ENCODE assay signal across 21 cellular contexts in the genomic region with DNA sequence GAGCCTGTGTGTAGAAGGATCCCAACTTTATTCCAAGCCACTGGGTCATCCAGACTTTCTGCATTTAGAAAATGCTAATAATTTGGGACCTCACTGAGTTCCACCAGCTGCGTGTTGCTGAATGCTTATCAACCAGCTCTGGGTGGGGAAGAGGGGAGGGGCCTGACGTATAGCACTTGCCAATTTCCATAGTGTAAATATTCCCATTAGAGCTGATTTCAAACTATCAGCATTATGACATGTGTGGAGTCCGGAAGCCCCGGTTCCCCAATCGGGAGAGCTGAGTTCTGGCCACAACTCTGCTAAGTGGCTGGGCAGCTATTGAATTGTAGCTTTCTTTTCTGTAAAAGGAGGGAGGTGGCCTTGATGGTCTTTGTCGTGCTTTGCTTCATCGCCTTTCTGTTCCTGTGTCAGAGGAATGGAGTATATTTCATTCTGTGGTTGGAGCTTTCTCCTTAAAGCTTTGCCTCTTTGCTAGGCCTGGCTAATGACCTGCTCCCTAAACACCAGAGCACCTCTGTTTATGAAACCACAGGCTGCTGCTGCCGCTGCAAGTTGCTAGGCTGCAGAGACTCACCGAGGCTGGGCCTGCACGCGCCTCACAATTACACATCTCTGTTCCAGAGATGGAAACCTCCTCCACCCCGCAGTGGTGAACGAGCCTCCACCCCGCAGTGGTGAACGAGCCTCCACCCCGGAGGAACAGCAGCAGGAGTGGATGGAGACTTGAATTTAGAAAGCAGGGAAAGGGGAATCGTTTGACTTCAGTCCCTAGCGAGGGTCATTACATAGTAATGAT. TPM values are rescaled to one million over a fixed set of nuclear protein-coding genes. Genes with fewer than 3 reads are reported as not detected.
DNase-seq lines count a peak whose midpoint lies in the region; ATAC-seq and TF ChIP-seq lines count a peak whose summit lies in the region.
"Had no signal": no experiment of that assay in that cellular context is flagged by ENCODE, and none has a peak within 500 bp of the region (broad histone marks: within the 10 kb centered on the region; RNA-seq: fewer than 3 reads in every experiment).

No MANE protein-coding gene starts in this region.

- no CpG with 5 or more reads among the region's 18 CpGs for WGBS in trophoblast cell (ENCODE audit: extremely low coverage, insufficient coverage, insufficient read length)

- no peaks in the 10 kb centered on the region for H3K4me1 ChIP-seq in HEK293 (ENCODE audit: control insufficient read depth, insufficient read depth, low read length)
- H3K4me1 ChIP-seq in trophoblast cell (ENCODE audit: control insufficient read depth in 1 of 2, insufficient read depth in 2 of 2, low read length in 2 of 2): no peaks in the 10 kb centered on the region
- H3K4me1 ChIP-seq: testis, vagina had no signal

- H3K4me2 ChIP-seq in trophoblast cell (ENCODE audit: low read length): no peak overlapping the region

- H3K79me1 ChIP-seq in trophoblast cell (ENCODE audit: low read length): no peaks in the 10 kb centered on the region

- H3K9me3 ChIP-seq in HEK293 (ENCODE audit: control insufficient read depth, insufficient read depth, low read depth, low read length): no peaks in the 10 kb centered on the region
- peaks cover 3% of the 10 kb centered on the region for H3K9me3 ChIP-seq in trophoblast cell (ENCODE audit: insufficient read depth, low read depth, low read length)
- H3K9me3 ChIP-seq: testis, vagina had no signal

- no peak overlapping the region for H4K12ac ChIP-seq in trophoblast cell (ENCODE audit: low read depth, low read length)

- peak; percentile 29 for ATAC-seq in activated T-helper 17 cell treated with anti-CD3 and anti-CD28 coated beads, Interleukin-2, amount 50 U/mL, for 72 hours (replicated peaks)
- ATAC-seq in GM18907 (IDR thresholded peaks at IDR 0.05; ENCODE audit: unreplicated experiment): no peak
- ATAC-seq: Right ventricle myocardium inferior; stimulated activated memory B cell treated with anti-CD40 and anti-IgM and Interleukin-4, amounts not matched to agents 10 μg/mL and 1 μg/mL and 100 μg/mL, for 72 hours had no signal

- no peak overlapping the region for H4K8ac ChIP-seq in trophoblast cell (ENCODE audit: low read depth, low read length)

- H3K18ac ChIP-seq in trophoblast cell (ENCODE audit: low read length): no peak overlapping the region

- no peaks in the 10 kb centered on the region for H3K79me2 ChIP-seq in trophoblast cell (ENCODE audit: control insufficient read depth, insufficient read depth, low read length, poor library complexity)

- H3K4me3 Mint-ChIP-seq in activated T-helper 17 cell treated with anti-CD3 and anti-CD28 coated beads, Interleukin-2, amount 50 U/mL, for 72 hours: no peak overlapping the region
- H3K4me3 Mint-ChIP-seq: CD8-positive, alpha-beta memory T cell; stimulated activated memory B cell treated with anti-CD40 and anti-IgM and Interleukin-4, amounts not matched to agents 10 μg/mL and 1 μg/mL and 100 μg/mL, for 72 hours had no signal

- no peaks in the 10 kb centered on the region for H3K9me3 Mint-ChIP-seq in activated T-helper 17 cell treated with anti-CD3 and anti-CD28 coated beads, Interleukin-2, amount 50 U/mL, for 72 hours

- no peak for TF ChIP-seq CTCF in HEK293 (tag by site-specific recombination; IDR thresholded peaks at IDR 0.05)

- H3K36me3 ChIP-seq in HEK293 (ENCODE audit: control insufficient read depth in 2 of 2, insufficient read depth in 1 of 2, low read length in 2 of 2) (no peaks in the 10 kb centered on the region), trophoblast cell (ENCODE audit: control insufficient read depth in 1 of 2, insufficient read depth in 2 of 2, low read length in 2 of 2) (no peaks in the 10 kb centered on the region)
- H3K36me3 ChIP-seq: neutrophil, vagina had no signal

- H4K91ac ChIP-seq in trophoblast cell (ENCODE audit: low read depth, low read length): no peak overlapping the region

- no peak overlapping the region for H3K9ac ChIP-seq in trophoblast cell (ENCODE audit: low read length)
- H3K9ac ChIP-seq: GM23248 had no signal

- no peak overlapping the region for H3K4ac ChIP-seq in trophoblast cell (ENCODE audit: low read depth, low read length)

- no peak overlapping the region for H2BK120ac ChIP-seq in trophoblast cell (ENCODE audit: insufficient read depth, low read length, poor library complexity)

- H3K4me1 Mint-ChIP-seq in activated T-helper 17 cell treated with anti-CD3 and anti-CD28 coated beads, Interleukin-2, amount 50 U/mL, for 72 hours: no peaks in the 10 kb centered on the region

- H3K23ac ChIP-seq in trophoblast cell (ENCODE audit: low read length): no peak overlapping the region

- no peaks in the 10 kb centered on the region for H3K36me3 Mint-ChIP-seq in activated T-helper 17 cell treated with anti-CD3 and anti-CD28 coated beads, Interleukin-2, amount 50 U/mL, for 72 hours (ENCODE audit: low read depth)

- H2BK5ac ChIP-seq in trophoblast cell (ENCODE audit: low read depth, low read length, poor library complexity): no peak overlapping the region

- H2AFZ ChIP-seq in trophoblast cell (ENCODE audit: insufficient read depth, low read length, poor library complexity): no peak overlapping the region
- H2AFZ ChIP-seq: GM23248 had no signal

- H3K27ac Mint-ChIP-seq in activated T-helper 17 cell treated with anti-CD3 and anti-CD28 coated beads, Interleukin-2, amount 50 U/mL, for 72 hours: no peak overlapping the region
- H3K27ac Mint-ChIP-seq: stimulated activated memory B cell treated with anti-CD40 and anti-IgM and Interleukin-4, amounts not matched to agents 10 μg/mL and 1 μg/mL and 100 μg/mL, for 72 hours had no signal

- H3K27ac ChIP-seq in HEK293 (ENCODE audit: extremely low read depth, low read depth, low read length) (no peak overlapping the region), trophoblast cell (ENCODE audit: low read depth, low read length) (no peak overlapping the region)
- H3K27ac ChIP-seq: GM23248, neutrophil, skin epidermis, testis, vagina had no signal

- CTCF ChIA-PET in HEK293 (lab: Yijun Ruan, JAX): no interaction called here

- H3K4me3 ChIP-seq in HEK293 (ENCODE audit: low read depth, low read length): no peak overlapping the region
- no peak overlapping the region for H3K4me3 ChIP-seq in trophoblast cell (ENCODE audit: low read depth, low read length)
- H3K4me3 ChIP-seq: GM23248, skin epidermis, testis, vagina had no signal

- peaks cover 1% of the 10 kb centered on the region for H3K27me3 Mint-ChIP-seq in activated T-helper 17 cell treated with anti-CD3 and anti-CD28 coated beads, Interleukin-2, amount 50 U/mL, for 72 hours

- peak; percentile 24 for DNase-seq in CD1c-positive myeloid dendritic cell (ENCODE audit: extremely low spot score)
- DNase-seq in NOMO-1 (lab: John Stamatoyannopoulos, UW; ENCODE audit: unreplicated experiment in 2 of 2): peak; percentile 61 to 70
- no peak for DNase-seq in NCI-H446 (lab: John Stamatoyannopoulos, UW)
- DNase-seq in trophoblast cell: no peak
- DNase-seq: CD8-positive, alpha-beta memory T cell; cerebellar nuclear complex; GM23248; mammary epithelial cell; NCI-H1694 treated with DMSO at 0.1 percent for 48 hours; NCI-H345; stimulated activated CD4-positive, alpha-beta T cell treated with anti-CD3 and anti-CD28 coated beads, Interleukin-2, amount 100 ng/mL, for 24 hours; T-helper 1 cell; testis had no signal

- H3K27me3 ChIP-seq in trophoblast cell (ENCODE audit: insufficient read depth, low read length): no peaks in the 10 kb centered on the region
- H3K27me3 ChIP-seq: testis, vagina had no signal

- POLR2A ChIA-PET in HEK293 (lab: Yijun Ruan, JAX): no interaction called here

- no peak overlapping the region for H2BK12ac ChIP-seq in trophoblast cell (ENCODE audit: low read length)

- no peak overlapping the region for H3K14ac ChIP-seq in trophoblast cell (ENCODE audit: low read length)

- H2AK5ac ChIP-seq in trophoblast cell (ENCODE audit: low read length): no peak overlapping the region

TF ChIP-seq in HEK293, 187 proteins besides CTCF, POLR2A, EP300 and RAD21:
- no peak for TF ChIP-seq REPIN1 (tag by site-specific recombination; IDR thresholded peaks at IDR 0.05; ENCODE audit: low read depth)
- TF ChIP-seq ATF2 (tag by site-specific recombination; IDR thresholded peaks at IDR 0.05; ENCODE audit: low read depth): no peak
- TF ChIP-seq, protein P1, sequence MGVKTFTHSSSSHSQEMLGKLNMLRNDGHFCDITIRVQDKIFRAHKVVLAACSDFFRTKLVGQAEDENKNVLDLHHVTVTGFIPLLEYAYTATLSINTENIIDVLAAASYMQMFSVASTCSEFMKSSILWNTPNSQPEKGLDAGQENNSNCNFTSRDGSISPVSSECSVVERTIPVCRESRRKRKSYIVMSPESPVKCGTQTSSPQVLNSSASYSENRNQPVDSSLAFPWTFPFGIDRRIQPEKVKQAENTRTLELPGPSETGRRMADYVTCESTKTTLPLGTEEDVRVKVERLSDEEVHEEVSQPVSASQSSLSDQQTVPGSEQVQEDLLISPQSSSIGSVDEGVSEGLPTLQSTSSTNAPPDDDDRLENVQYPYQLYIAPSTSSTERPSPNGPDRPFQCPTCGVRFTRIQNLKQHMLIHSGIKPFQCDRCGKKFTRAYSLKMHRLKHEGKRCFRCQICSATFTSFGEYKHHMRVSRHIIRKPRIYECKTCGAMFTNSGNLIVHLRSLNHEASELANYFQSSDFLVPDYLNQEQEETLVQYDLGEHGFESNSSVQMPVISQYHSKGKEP (tag by site-specific recombination; IDR thresholded peaks at IDR 0.05): peak; percentile 54; the same call in 1 of the 2 replicates
- TF ChIP-seq ZNF596 (tag by site-specific recombination; IDR thresholded peaks at IDR 0.05): 0 out of 2 replicates have a peak, but pooled peaks have one; percentile 35
- peak; percentile 68; the same call in 1 of the 2 replicates for TF ChIP-seq ZNF112 (tag by site-specific recombination; IDR thresholded peaks at IDR 0.05)

RNA-seq across cellular contexts. Expression of gene BCL7A, which starts 7.7 kb away (rescaled TPM):
- total RNA-seq in activated T-helper 17 cell treated with anti-CD3 and anti-CD28 coated beads, Interleukin-2, amount 50 U/mL, for 72 hours: 1 to 10 TPM in 1 of 2 donors, under 1 TPM in 1; 0.82 to 1.1 TPM
- polyA plus RNA-seq in trophoblast cell (2013): 5.1 and 5.2 TPM in 2 replicates

Comparison
In these comparisons a context has a peak if more than half of its experiments do, and no peak if none do; other contexts are left out.
1. DNase-seq: peak in CD1c-positive myeloid dendritic cell (single experiment) and NOMO-1 (2 of 2); none in NCI-H446 (0 of 2) and trophoblast cell (0 of 2).